Comparison of ENCODE assay signal across 28 cellular contexts in the genomic region with DNA sequence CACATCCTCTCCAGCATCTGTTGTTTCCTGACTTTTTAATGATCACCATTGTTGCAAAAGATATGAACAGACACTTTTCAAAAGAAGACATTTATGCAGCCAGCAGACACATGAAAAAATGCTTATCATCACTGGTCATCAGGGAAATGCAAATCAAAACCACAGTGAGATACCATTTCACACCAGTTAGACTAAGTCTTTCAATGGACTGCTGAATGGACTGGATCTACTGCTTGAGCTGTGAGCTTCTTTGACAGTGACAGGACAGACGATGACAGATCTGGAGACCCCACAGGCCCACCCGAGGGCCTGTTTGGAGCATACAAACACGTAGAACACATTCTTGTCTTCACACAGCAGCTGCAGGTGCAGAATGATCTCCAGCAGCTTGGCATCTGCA.
"Had no signal": no experiment of that assay in that cellular context is flagged by ENCODE, and none has a peak within 500 bp of the region (broad histone marks: within the 10 kb centered on the region; RNA-seq: fewer than 3 reads in every experiment).

No MANE protein-coding gene starts in this region.

- DNase-seq: activated B cell treated with CpG ODN at 0.5 μM for 24 hours; activated CD4-positive, alpha-beta memory T cell treated with anti-CD3 and anti-CD28 coated beads, Interleukin-2, amount 10 ng/mL, durations not matched to agents 7 days and 5 days; activated CD4-positive, alpha-beta T cell treated with anti-CD3 and anti-CD28 coated beads for 48 hours; activated CD4-positive, alpha-beta T cell treated with anti-CD3 and anti-CD28 coated beads, Interleukin-2, amount 10 ng/mL, durations not matched to agents 7 days and 5 days; activated CD4-positive, alpha-beta T cell treated with anti-CD3 and anti-CD28 coated beads, Interleukin-2, amount 50 U/mL, for 48 hours; activated CD4-positive, CD25-positive, alpha-beta regulatory T cell treated with anti-CD3 and anti-CD28 coated beads, Interleukin-2, amount 50 U/mL, for 72 hours; activated CD8-positive, alpha-beta memory T cell treated with anti-CD3 and anti-CD28 coated beads for 24 hours; activated CD8-positive, alpha-beta memory T cell treated with anti-CD3 and anti-CD28 coated beads, Interleukin-2, amount 10 ng/mL, durations not matched to agents 7 days and 5 days; activated CD8-positive, alpha-beta memory T cell treated with anti-CD3 and anti-CD28 coated beads, Interleukin-2, amount 50 U/mL, for 48 hours; activated CD8-positive, alpha-beta T cell treated with anti-CD3 and anti-CD28 coated beads, Interleukin-2, amount 10 ng/mL, durations not matched to agents 7 days and 5 days; activated effector memory CD4-positive, alpha-beta T cell treated with Interleukin-2 at 50 U/mL for 16 hours; activated gamma-delta T cell; activated naive CD4-positive, alpha-beta T cell treated with anti-CD3 and anti-CD28 coated beads, Interleukin-2, amount 10 ng/mL, durations not matched to agents 7 days and 5 days; activated naive CD4-positive, alpha-beta T cell treated with Interleukin-2 at 50 U/mL for 16 hours; activated naive CD8-positive, alpha-beta T cell treated with anti-CD3 and anti-CD28 coated beads, Interleukin-2, amount 10 ng/mL, durations not matched to agents 7 days and 5 days; activated naive CD8-positive, alpha-beta T cell treated with anti-CD3 and anti-CD28 coated beads, Interleukin-2, amount 50 U/mL, for 24 hours; activated T-cell treated with anti-CD3 and anti-CD28 coated beads, Interleukin-2, amount 50 U/mL, for 24 hours; activated T-cell treated with anti-CD3 and anti-CD28 coated beads, Interleukin-2, amount 50 U/mL, for 48 hours; amygdala; anterior cingulate cortex; caudate nucleus; T-helper 2 cell; T-helper 9 cell had no signal

- H3K36me3 ChIP-seq: ascending aorta, cardiac muscle cell had no signal

- FAIRE-seq: bronchial epithelial cell, TTC549 had no signal

- H3K27me3 ChIP-seq: ascending aorta, cardiac muscle cell had no signal

- ATAC-seq: activated CD8-positive, alpha-beta memory T cell treated with anti-CD3 and anti-CD28 coated beads, Interleukin-2, amount 10 ng/mL, durations not matched to agents 7 days and 5 days; activated CD8-positive, alpha-beta T cell treated with anti-CD3 and anti-CD28 coated beads, Interleukin-2, amount 10 ng/mL, durations not matched to agents 7 days and 5 days; activated naive CD8-positive, alpha-beta T cell treated with anti-CD3 and anti-CD28 coated beads, Interleukin-2, amount 50 U/mL, for 24 hours had no signal

- H3K4me1 ChIP-seq: ascending aorta had no signal

- H3K4me3 ChIP-seq: ascending aorta, cardiac muscle cell had no signal

- H3K27ac ChIP-seq: ascending aorta, cardiac muscle cell, VCaP had no signal
